In genomic region chr3:123883111-123883510, GRCh38 we compare ENCODE assay signal across 11 cellular contexts. TPM values are rescaled to one million over a fixed set of nuclear protein-coding genes. Genes with fewer than 3 reads are reported as not detected.
DNase-seq lines count a peak whose midpoint lies in the region; ATAC-seq and TF ChIP-seq lines count a peak whose summit lies in the region.
"Had no signal": no experiment of that assay in that cellular context is flagged by ENCODE, and none has a peak within 500 bp of the region (broad histone marks: within the 10 kb centered on the region; RNA-seq: fewer than 3 reads in every experiment).

No MANE protein-coding gene starts in this region.

- H3K9me3 ChIP-seq in HUES6 (ENCODE audit: control insufficient read depth, insufficient read depth, low read depth, low read length), result no peaks in the 10 kb centered on the region
- H3K9me3 ChIP-seq: SJSA1 had no signal

- H3K36me3 ChIP-seq in BJ (ENCODE audit: control insufficient read depth, insufficient read depth, low read length) (peaks cover 19% of the 10 kb centered on the region), HUES6 (ENCODE audit: control insufficient read depth, insufficient read depth, low read length) (no peaks in the 10 kb centered on the region)
- H3K36me3 ChIP-seq: SJSA1 had no signal

- H3K27me3 Mint-ChIP-seq in naive thymus-derived CD8-positive, alpha-beta T cell, result peaks cover 26 to 59% (median 47%) of the 10 kb centered on the region in 5 donors

- no peak overlapping the region for H3K9ac ChIP-seq in HUES6 (ENCODE audit: low read length)

- H3K4me1 ChIP-seq in HUES6 (ENCODE audit: control insufficient read depth, insufficient read depth, low read length), result no peaks in the 10 kb centered on the region

- POLR2A ChIA-PET in BJ (lab: Charles Lee), result no interaction called here
- POLR2A ChIA-PET in naive thymus-derived CD8-positive, alpha-beta T cell (lab: Charles Lee), result no interaction called here

- no peaks in the 10 kb centered on the region for H3K36me3 Mint-ChIP-seq in naive thymus-derived CD8-positive, alpha-beta T cell

- H3K9me3 Mint-ChIP-seq in naive thymus-derived CD8-positive, alpha-beta T cell, result peaks cover 0 to 2% (median 0%) of the 10 kb centered on the region in 9 donors

- TF ChIP-seq CTCF in BJ (IDR thresholded peaks at IDR 0.05; ENCODE audit: insufficient read depth, low read depth, low read length) (no peak), choroid plexus epithelial cell (conservative IDR thresholded peaks at IDR 0.05; ENCODE audit: low read depth, low read length) (no peak)

- CTCF ChIA-PET in BJ (lab: Yijun Ruan, JAX), result interaction anchor here (0.8 to 2.6 kb wide), 3 partner anchors 20 to 160 kb away, joined by 3 to 8 read pairs (median 4); no protein-coding TSS in a partner anchor

- H3K27me3 ChIP-seq in BJ (ENCODE audit: control insufficient read depth, insufficient read depth, low read length), result no peaks in the 10 kb centered on the region
- H3K27me3 ChIP-seq in HUES6 (ENCODE audit: control insufficient read depth, insufficient read depth, low read length), result peaks cover 20% of the 10 kb centered on the region
- H3K27me3 ChIP-seq: SJSA1 had no signal

- peaks cover 4 to 19% (median 16%) of the 10 kb centered on the region in 4 donors for H3K4me1 Mint-ChIP-seq in naive thymus-derived CD8-positive, alpha-beta T cell

- H3K4me3 ChIP-seq in BJ (ENCODE audit: low read depth, low read length) (peak overlapping the region; percentile 87), HUES6 (ENCODE audit: low read depth, low read length) (peak overlapping the region; percentile 65), choroid plexus epithelial cell (ENCODE audit: low read depth, low read length) (peak overlapping the region; percentile 65)

- peak overlapping the region in 7 of 10 donors; percentile 4 to 65 (median 53) for H3K4me3 Mint-ChIP-seq in naive thymus-derived CD8-positive, alpha-beta T cell

- no peak for DNase-seq in BJ (ENCODE audit: low read depth)
- no peak for DNase-seq in choroid plexus epithelial cell (ENCODE audit: low read depth)
- DNase-seq in naive thymus-derived CD8-positive, alpha-beta T cell, result no peak
- DNase-seq in KG1 (lab: John Stamatoyannopoulos, UW), result no peak
- no peak for DNase-seq in NCI-H446 (lab: John Stamatoyannopoulos, UW)
- DNase-seq: amniotic stem cell had no signal

- no peak overlapping the region for H3K27ac Mint-ChIP-seq in naive thymus-derived CD8-positive, alpha-beta T cell

- no peak overlapping the region for H3K27ac ChIP-seq in HUES6 (ENCODE audit: low read depth, low read length)
- H3K27ac ChIP-seq: SJSA1 had no signal

- no peak for ATAC-seq in naive thymus-derived CD8-positive, alpha-beta T cell
- ATAC-seq in GM19467 (IDR thresholded peaks at IDR 0.05; ENCODE audit: unreplicated experiment) (no peak), GM21723 (IDR thresholded peaks at IDR 0.05; ENCODE audit: unreplicated experiment) (no peak)
- ATAC-seq: K562 had no signal

RNA-seq across cellular contexts. Expression of gene MYLK, which starts 1.0 kb away (rescaled TPM):
- 407 and 734 TPM in 2 replicates for polyA plus RNA-seq in BJ (2011; rRNA removed)
- polyA minus RNA-seq in BJ (2011; rRNA and poly(A)+ RNA removed), result 653 and 716 TPM in 2 replicates
- not detected for total RNA-seq in naive thymus-derived CD8-positive, alpha-beta T cell
- polyA plus RNA-seq in naive thymus-derived CD8-positive, alpha-beta T cell, result under 1 TPM; 0.02 to 0.16 (median 0.10) TPM

Comparison
In these comparisons a context has a peak if more than half of its experiments do, and no peak if none do; other contexts are left out.
1. RNA of gene MYLK, which starts 1.0 kb away (polyA plus RNA-seq): 407 to 734 TPM in BJ; 0.02 to 0.16 TPM in naive thymus-derived CD8-positive, alpha-beta T cell; every median in the first group is over 100 times any median in the second.
2. Peak in every context shown above with its lines, with median percentiles within 50 percentile points of each other: H3K4me3 ChIP-seq.